In the genomic region with DNA sequence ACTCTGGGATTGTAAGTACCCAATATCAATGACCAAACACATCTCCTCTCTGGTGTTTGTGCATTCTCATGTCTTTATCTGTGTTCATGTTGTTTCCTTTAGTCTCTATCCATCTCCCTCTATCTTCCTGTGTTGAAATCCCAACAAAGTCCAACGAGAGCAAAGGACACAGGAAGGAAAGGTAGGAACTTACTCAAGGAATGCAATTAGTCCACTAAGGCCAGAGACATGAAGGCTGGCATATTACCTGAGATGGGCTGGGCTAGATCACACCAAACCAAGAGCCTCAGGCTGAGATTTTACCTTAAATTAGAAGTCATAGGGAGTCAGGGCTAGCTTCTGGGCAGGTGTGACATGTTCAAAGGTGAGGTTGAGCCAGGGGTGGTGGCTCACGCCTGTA, we compare ENCODE assay signal across 29 cellular contexts.
"Had no signal": no experiment of that assay in that cellular context is flagged by ENCODE, and none has a peak within 500 bp of the region (broad histone marks: within the 10 kb centered on the region; RNA-seq: fewer than 3 reads in every experiment).

No MANE protein-coding gene starts in this region.

- FAIRE-seq: endometrium, pancreas had no signal

- H3K36me3 ChIP-seq: esophagus squamous epithelium, heart right ventricle, lower lobe of right lung, neutrophil, pancreas, right lobe of liver, suprapubic skin, upper lobe of left lung, uterus had no signal

- H3K4me3 ChIP-seq: coronary artery, esophagus squamous epithelium, heart right ventricle, lower lobe of right lung, pancreas, right lobe of liver, smooth muscle cell, suprapubic skin, upper lobe of left lung, uterus had no signal

- ATAC-seq: effector memory CD8-positive, alpha-beta T cell; heart right ventricle; lower lobe of right lung; natural killer cell treated with Interleukin-12 subunit alpha and Interleukin-12 subunit beta and Interleukin-15 and Interleukin-18, amount 100 ng/mL, for 72 hours; stimulated activated naive CD8-positive, alpha-beta T cell treated with anti-CD3 and anti-CD28 coated beads, Interleukin-15, amount 100 ng/mL, for 72 hours had no signal

- H3K27ac ChIP-seq: coronary artery, esophagus squamous epithelium, heart right ventricle, lower lobe of right lung, neutrophil, right lobe of liver, upper lobe of left lung, uterus had no signal

- H3K4me1 ChIP-seq: right lobe of liver had no signal

- H3K9me3 ChIP-seq: esophagus squamous epithelium, heart right ventricle, lower lobe of right lung, neutrophil, pancreas, right lobe of liver, suprapubic skin, upper lobe of left lung, uterus had no signal

- H3K4me2 ChIP-seq: smooth muscle cell had no signal

- DNase-seq: effector memory CD8-positive, alpha-beta T cell; erythroblast; esophagus squamous epithelium; foreskin melanocyte; glutamatergic neuron; heart right ventricle; hypothalamus; immature natural killer cell; islet precursor cell; kidney glomerular epithelial cell; left ventricle myocardium superior; lower lobe of right lung; naive B cell; pancreas; right lobe of liver; stimulated activated CD4-positive, alpha-beta T cell treated with anti-CD3 and anti-CD28 coated beads, Interleukin-12 subunit alpha, Interleukin-12 subunit beta, amount 100 ng/mL, for 4 hours; stimulated activated CD4-positive, alpha-beta T cell treated with anti-CD3 and anti-CD28 coated beads, Interleukin-1b, Interleukin-23, amount 100 ng/mL, for 48 hours; stimulated activated CD4-positive, alpha-beta T cell treated with anti-CD3 and anti-CD28 coated beads, Interleukin-4, amount 100 ng/mL, for 1 hour; stimulated activated CD8-positive, alpha-beta memory T cell treated with anti-CD3 and anti-CD28 coated beads, Interleukin-4, amount 100 ng/mL, for 48 hours; stimulated activated naive CD4-positive, alpha-beta T cell; stimulated activated naive CD8-positive, alpha-beta T cell treated with anti-CD3 and anti-CD28 coated beads, Interleukin-15, amount 100 ng/mL, for 72 hours; uterus had no signal

- H3K27me3 ChIP-seq: esophagus squamous epithelium, heart right ventricle, neutrophil, pancreas, right lobe of liver, suprapubic skin, upper lobe of left lung, uterus had no signal
